ENCODE assay signal across 1 cellular context in genomic region chr2:10300997-10301945, GRCh38.
TF ChIP-seq lines count a peak whose summit lies in the region.

No MANE protein-coding gene starts in this region.

TF ChIP-seq in HepG2, 621 proteins besides CTCF, POLR2A, EP300 and RAD21 (continued from another document and continues in another):
- TF ChIP-seq, protein P1, sequence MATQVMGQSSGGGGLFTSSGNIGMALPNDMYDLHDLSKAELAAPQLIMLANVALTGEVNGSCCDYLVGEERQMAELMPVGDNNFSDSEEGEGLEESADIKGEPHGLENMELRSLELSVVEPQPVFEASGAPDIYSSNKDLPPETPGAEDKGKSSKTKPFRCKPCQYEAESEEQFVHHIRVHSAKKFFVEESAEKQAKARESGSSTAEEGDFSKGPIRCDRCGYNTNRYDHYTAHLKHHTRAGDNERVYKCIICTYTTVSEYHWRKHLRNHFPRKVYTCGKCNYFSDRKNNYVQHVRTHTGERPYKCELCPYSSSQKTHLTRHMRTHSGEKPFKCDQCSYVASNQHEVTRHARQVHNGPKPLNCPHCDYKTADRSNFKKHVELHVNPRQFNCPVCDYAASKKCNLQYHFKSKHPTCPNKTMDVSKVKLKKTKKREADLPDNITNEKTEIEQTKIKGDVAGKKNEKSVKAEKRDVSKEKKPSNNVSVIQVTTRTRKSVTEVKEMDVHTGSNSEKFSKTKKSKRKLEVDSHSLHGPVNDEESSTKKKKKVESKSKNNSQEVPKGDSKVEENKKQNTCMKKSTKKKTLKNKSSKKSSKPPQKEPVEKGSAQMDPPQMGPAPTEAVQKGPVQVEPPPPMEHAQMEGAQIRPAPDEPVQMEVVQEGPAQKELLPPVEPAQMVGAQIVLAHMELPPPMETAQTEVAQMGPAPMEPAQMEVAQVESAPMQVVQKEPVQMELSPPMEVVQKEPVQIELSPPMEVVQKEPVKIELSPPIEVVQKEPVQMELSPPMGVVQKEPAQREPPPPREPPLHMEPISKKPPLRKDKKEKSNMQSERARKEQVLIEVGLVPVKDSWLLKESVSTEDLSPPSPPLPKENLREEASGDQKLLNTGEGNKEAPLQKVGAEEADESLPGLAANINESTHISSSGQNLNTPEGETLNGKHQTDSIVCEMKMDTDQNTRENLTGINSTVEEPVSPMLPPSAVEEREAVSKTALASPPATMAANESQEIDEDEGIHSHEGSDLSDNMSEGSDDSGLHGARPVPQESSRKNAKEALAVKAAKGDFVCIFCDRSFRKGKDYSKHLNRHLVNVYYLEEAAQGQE (IDR thresholded peaks at IDR 0.05; ENCODE audit: borderline replicate concordance in 1 of 2, low read depth in 1 of 2, low read length in 2 of 2), result 0 out of 4 replicates have a peak, but pooled peaks of 1 of the 2 experiments have one; percentile 22
- TF ChIP-seq ZNF619 (CRISPR knock-in tag; IDR thresholded peaks at IDR 0.05) (no peak), PHF5A (CRISPR knock-in tag; IDR thresholded peaks at IDR 0.05; ENCODE audit: low read depth, unreplicated experiment) (no peak), SIX4 (CRISPR knock-in tag; IDR thresholded peaks at IDR 0.05) (no peak), KLF9 (CRISPR knock-in tag; IDR thresholded peaks at IDR 0.05; ENCODE audit: low read depth) (no peak), ATM (IDR thresholded peaks at IDR 0.05; ENCODE audit: borderline replicate concordance) (no peak), ONECUT2 (CRISPR knock-in tag; IDR thresholded peaks at IDR 0.05) (no peak), KLF12 (CRISPR knock-in tag; IDR thresholded peaks at IDR 0.05; ENCODE audit: borderline replicate concordance) (no peak), ZNF672 (CRISPR knock-in tag; IDR thresholded peaks at IDR 0.05) (no peak), GMEB2 (CRISPR knock-in tag; IDR thresholded peaks at IDR 0.05; ENCODE audit: low read depth) (no peak), PLRG1 (conservative IDR thresholded peaks at IDR 0.05) (no peak), TMF1 (CRISPR knock-in tag; IDR thresholded peaks at IDR 0.05; ENCODE audit: low read depth) (no peak), MAFF (IDR thresholded peaks at IDR 0.05; ENCODE audit: low read depth, low read length) (no peak), AHR (CRISPR knock-in tag; IDR thresholded peaks at IDR 0.05) (no peak), ZNF777 (CRISPR knock-in tag; IDR thresholded peaks at IDR 0.05) (peak; percentile 89), HOXD1 (CRISPR knock-in tag; IDR thresholded peaks at IDR 0.05) (no peak; the same call in 1 of the 2 replicates), MIER3 (CRISPR knock-in tag; IDR thresholded peaks at IDR 0.05; ENCODE audit: borderline replicate concordance) (peak; percentile 58; the same call in 1 of the 2 replicates), NONO (IDR thresholded peaks at IDR 0.05) (no peak), NONO (CRISPR knock-in tag; conservative IDR thresholded peaks at IDR 0.05) (peak; percentile 82), ZBTB26 (CRISPR knock-in tag; IDR thresholded peaks at IDR 0.05; ENCODE audit: borderline replicate concordance) (0 out of 2 replicates have a peak, but pooled peaks have one; percentile 57), HOXA9 (CRISPR knock-in tag; IDR thresholded peaks at IDR 0.05; ENCODE audit: borderline replicate concordance) (no peak), KMT2A (CRISPR knock-in tag; IDR thresholded peaks at IDR 0.05) (no peak), FOXJ3 (CRISPR knock-in tag; IDR thresholded peaks at IDR 0.05; ENCODE audit: borderline replicate concordance) (peak; percentile 80; the same call in 1 of the 2 replicates), ZNF138 (CRISPR knock-in tag; IDR thresholded peaks at IDR 0.05; ENCODE audit: low read depth) (0 out of 2 replicates have a peak, but pooled peaks have one; percentile 27), ZNF605 (CRISPR knock-in tag; IDR thresholded peaks at IDR 0.05) (peak; percentile 80), SP2 (CRISPR knock-in tag; IDR thresholded peaks at IDR 0.05) (no peak), KAT8 (CRISPR knock-in tag; IDR thresholded peaks at IDR 0.05) (peak; percentile 66), MEIS1 (CRISPR knock-in tag; IDR thresholded peaks at IDR 0.05; ENCODE audit: borderline replicate concordance) (no peak; the same call in none of the 2 replicates), ZNF790 (CRISPR knock-in tag; IDR thresholded peaks at IDR 0.05; ENCODE audit: borderline replicate concordance) (peak; percentile 54; the same call in 1 of the 2 replicates), ATF6 (CRISPR knock-in tag; conservative IDR thresholded peaks at IDR 0.05) (no peak), ISL2 (CRISPR knock-in tag; IDR thresholded peaks at IDR 0.05) (peak; percentile 68), E2F2 (CRISPR knock-in tag; IDR thresholded peaks at IDR 0.05; ENCODE audit: borderline replicate concordance) (no peak; the same call in 1 of the 2 replicates), ZNF3 (CRISPR knock-in tag; IDR thresholded peaks at IDR 0.05) (no peak), MYC (CRISPR knock-in tag; IDR thresholded peaks at IDR 0.05; ENCODE audit: borderline replicate concordance) (peak; percentile 82), THYN1 (CRISPR knock-in tag; IDR thresholded peaks at IDR 0.05; ENCODE audit: borderline replicate concordance, low read depth) (no peak)
- TF ChIP-seq, protein P2, sequence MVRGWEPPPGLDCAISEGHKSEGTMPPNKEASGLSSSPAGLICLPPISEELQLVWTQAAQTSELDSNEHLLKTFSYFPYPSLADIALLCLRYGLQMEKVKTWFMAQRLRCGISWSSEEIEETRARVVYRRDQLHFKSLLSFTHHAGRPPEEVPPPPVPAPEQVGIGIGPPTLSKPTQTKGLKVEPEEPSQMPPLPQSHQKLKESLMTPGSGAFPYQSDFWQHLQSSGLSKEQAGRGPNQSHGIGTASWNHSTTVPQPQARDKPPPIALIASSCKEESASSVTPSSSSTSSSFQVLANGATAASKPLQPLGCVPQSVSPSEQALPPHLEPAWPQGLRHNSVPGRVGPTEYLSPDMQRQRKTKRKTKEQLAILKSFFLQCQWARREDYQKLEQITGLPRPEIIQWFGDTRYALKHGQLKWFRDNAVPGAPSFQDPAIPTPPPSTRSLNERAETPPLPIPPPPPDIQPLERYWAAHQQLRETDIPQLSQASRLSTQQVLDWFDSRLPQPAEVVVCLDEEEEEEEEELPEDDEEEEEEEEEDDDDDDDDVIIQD (CRISPR knock-in tag; IDR thresholded peaks at IDR 0.05; ENCODE audit: low read depth), result peak; percentile 68; the same call in 1 of the 2 replicates
- TF ChIP-seq, protein P3, sequence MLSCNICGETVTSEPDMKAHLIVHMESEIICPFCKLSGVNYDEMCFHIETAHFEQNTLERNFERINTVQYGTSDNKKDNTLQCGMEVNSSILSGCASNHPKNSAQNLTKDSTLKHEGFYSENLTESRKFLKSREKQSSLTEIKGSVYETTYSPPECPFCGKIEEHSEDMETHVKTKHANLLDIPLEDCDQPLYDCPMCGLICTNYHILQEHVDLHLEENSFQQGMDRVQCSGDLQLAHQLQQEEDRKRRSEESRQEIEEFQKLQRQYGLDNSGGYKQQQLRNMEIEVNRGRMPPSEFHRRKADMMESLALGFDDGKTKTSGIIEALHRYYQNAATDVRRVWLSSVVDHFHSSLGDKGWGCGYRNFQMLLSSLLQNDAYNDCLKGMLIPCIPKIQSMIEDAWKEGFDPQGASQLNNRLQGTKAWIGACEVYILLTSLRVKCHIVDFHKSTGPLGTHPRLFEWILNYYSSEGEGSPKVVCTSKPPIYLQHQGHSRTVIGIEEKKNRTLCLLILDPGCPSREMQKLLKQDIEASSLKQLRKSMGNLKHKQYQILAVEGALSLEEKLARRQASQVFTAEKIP (CRISPR knock-in tag; IDR thresholded peaks at IDR 0.05; ENCODE audit: borderline replicate concordance), result no peak
- TF ChIP-seq, protein P4, sequence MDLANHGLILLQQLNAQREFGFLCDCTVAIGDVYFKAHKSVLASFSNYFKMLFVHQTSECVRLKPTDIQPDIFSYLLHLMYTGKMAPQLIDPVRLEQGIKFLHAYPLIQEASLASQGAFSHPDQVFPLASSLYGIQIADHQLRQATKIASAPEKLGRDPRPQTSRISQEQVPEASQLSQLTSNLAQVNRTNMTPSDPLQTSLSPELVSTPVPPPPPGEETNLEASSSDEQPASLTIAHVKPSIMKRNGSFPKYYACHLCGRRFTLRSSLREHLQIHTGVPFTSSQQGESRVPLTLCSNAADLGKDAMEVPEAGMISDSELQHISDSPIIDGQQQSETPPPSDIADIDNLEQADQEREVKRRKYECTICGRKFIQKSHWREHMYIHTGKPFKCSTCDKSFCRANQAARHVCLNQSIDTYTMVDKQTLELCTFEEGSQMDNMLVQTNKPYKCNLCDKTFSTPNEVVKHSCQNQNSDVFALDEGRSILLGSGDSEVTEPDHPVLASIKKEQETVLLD (CRISPR knock-in tag; IDR thresholded peaks at IDR 0.05; ENCODE audit: low read depth), result peak; percentile 66; the same call in 1 of the 2 replicates
- TF ChIP-seq, protein P5, sequence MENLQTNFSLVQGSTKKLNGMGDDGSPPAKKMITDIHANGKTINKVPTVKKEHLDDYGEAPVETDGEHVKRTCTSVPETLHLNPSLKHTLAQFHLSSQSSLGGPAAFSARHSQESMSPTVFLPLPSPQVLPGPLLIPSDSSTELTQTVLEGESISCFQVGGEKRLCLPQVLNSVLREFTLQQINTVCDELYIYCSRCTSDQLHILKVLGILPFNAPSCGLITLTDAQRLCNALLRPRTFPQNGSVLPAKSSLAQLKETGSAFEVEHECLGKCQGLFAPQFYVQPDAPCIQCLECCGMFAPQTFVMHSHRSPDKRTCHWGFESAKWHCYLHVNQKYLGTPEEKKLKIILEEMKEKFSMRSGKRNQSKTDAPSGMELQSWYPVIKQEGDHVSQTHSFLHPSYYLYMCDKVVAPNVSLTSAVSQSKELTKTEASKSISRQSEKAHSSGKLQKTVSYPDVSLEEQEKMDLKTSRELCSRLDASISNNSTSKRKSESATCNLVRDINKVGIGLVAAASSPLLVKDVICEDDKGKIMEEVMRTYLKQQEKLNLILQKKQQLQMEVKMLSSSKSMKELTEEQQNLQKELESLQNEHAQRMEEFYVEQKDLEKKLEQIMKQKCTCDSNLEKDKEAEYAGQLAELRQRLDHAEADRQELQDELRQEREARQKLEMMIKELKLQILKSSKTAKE (CRISPR knock-in tag; IDR thresholded peaks at IDR 0.05; ENCODE audit: borderline replicate concordance), result peak; percentile 83
- TF ChIP-seq, protein P6, sequence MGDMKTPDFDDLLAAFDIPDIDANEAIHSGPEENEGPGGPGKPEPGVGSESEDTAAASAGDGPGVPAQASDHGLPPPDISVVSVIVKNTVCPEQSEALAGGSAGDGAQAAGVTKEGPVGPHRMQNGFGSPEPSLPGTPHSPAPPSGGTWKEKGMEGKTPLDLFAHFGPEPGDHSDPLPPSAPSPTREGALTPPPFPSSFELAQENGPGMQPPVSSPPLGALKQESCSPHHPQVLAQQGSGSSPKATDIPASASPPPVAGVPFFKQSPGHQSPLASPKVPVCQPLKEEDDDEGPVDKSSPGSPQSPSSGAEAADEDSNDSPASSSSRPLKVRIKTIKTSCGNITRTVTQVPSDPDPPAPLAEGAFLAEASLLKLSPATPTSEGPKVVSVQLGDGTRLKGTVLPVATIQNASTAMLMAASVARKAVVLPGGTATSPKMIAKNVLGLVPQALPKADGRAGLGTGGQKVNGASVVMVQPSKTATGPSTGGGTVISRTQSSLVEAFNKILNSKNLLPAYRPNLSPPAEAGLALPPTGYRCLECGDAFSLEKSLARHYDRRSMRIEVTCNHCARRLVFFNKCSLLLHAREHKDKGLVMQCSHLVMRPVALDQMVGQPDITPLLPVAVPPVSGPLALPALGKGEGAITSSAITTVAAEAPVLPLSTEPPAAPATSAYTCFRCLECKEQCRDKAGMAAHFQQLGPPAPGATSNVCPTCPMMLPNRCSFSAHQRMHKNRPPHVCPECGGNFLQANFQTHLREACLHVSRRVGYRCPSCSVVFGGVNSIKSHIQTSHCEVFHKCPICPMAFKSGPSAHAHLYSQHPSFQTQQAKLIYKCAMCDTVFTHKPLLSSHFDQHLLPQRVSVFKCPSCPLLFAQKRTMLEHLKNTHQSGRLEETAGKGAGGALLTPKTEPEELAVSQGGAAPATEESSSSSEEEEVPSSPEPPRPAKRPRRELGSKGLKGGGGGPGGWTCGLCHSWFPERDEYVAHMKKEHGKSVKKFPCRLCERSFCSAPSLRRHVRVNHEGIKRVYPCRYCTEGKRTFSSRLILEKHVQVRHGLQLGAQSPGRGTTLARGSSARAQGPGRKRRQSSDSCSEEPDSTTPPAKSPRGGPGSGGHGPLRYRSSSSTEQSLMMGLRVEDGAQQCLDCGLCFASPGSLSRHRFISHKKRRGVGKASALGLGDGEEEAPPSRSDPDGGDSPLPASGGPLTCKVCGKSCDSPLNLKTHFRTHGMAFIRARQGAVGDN (CRISPR knock-in tag; IDR thresholded peaks at IDR 0.05), result peak; percentile 97
